Comparison of ENCODE assay signal across 32 cellular contexts in the genomic region with DNA sequence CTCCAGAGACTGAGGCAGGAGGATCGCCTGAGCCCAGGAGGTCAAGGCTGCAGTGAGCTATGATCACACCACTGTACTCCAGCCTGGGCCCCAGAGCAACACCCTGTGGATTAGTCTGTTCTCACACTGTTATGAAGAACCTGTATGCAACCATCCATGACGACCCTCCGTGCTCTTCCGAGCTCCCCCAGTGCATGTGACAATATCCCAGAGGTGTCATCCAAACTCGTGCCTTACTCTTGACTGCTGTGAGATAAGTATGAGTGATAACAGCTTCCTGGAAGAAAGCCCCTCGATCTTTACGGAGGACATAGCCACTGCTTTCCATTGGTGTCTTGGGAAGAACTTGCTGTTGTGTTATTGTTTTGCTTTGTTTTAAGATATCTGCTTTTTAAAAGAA.
"Had no signal": no experiment of that assay in that cellular context is flagged by ENCODE, and none has a peak within 500 bp of the region (broad histone marks: within the 10 kb centered on the region; RNA-seq: fewer than 3 reads in every experiment).

No MANE protein-coding gene starts in this region.

- H3K36me3 ChIP-seq: brain microvascular endothelial cell, esophagus muscularis mucosa, gastrocnemius medialis had no signal

- H3K4me3 Mint-ChIP-seq: activated CD4-positive, alpha-beta memory T cell treated with anti-CD3 and anti-CD28 coated beads, Interleukin-2, amount 10 ng/mL, durations not matched to agents 7 days and 5 days; activated CD4-positive, alpha-beta T cell treated with anti-CD3 and anti-CD28 coated beads, Interleukin-2, amount 10 ng/mL, durations not matched to agents 7 days and 5 days; activated naive CD4-positive, alpha-beta T cell treated with anti-CD3 and anti-CD28 coated beads, Interleukin-2, amount 10 ng/mL, durations not matched to agents 7 days and 5 days; activated naive CD8-positive, alpha-beta T cell treated with anti-CD3 and anti-CD28 coated beads, Interleukin-2, amount 10 ng/mL, durations not matched to agents 7 days and 5 days; activated T-cell treated with anti-CD3 and anti-CD28 coated beads, Interleukin-2, amount 50 U/mL, for 24 hours; activated T-cell treated with anti-CD3 and anti-CD28 coated beads, Interleukin-2, amount 50 U/mL, for 72 hours; effector memory CD8-positive, alpha-beta T cell; T-helper 17 cell; T-helper 2 cell treated with Interferon-gamma antibody and Interleukin-4, amounts not matched to agents 5 μg/mL and 100 μg/mL, for 36 hours had no signal

- H3K27ac Mint-ChIP-seq: activated CD4-positive, alpha-beta memory T cell treated with anti-CD3 and anti-CD28 coated beads, Interleukin-2, amount 10 ng/mL, durations not matched to agents 7 days and 5 days; activated CD4-positive, alpha-beta T cell treated with anti-CD3 and anti-CD28 coated beads, Interleukin-2, amount 10 ng/mL, durations not matched to agents 7 days and 5 days; activated naive CD4-positive, alpha-beta T cell treated with anti-CD3 and anti-CD28 coated beads, Interleukin-2, amount 10 ng/mL, durations not matched to agents 7 days and 5 days; activated naive CD4-positive, alpha-beta T cell treated with anti-CD3 and anti-CD28 coated beads, Interleukin-2, amount 50 U/mL, for 72 hours; activated naive CD8-positive, alpha-beta T cell treated with anti-CD3 and anti-CD28 coated beads, Interleukin-2, amount 10 ng/mL, durations not matched to agents 7 days and 5 days; activated T-cell treated with anti-CD3 and anti-CD28 coated beads, Interleukin-2, amount 50 U/mL, for 24 hours; activated T-cell treated with anti-CD3 and anti-CD28 coated beads, Interleukin-2, amount 50 U/mL, for 72 hours; effector memory CD8-positive, alpha-beta T cell; T-helper 17 cell; T-helper 2 cell treated with Interferon-gamma antibody and Interleukin-4, amounts not matched to agents 5 μg/mL and 100 μg/mL, for 36 hours had no signal

- H3K27me3 ChIP-seq: brain microvascular endothelial cell, esophagus muscularis mucosa, foreskin keratinocyte, gastrocnemius medialis had no signal

- H3K4me1 Mint-ChIP-seq: activated CD4-positive, alpha-beta memory T cell treated with anti-CD3 and anti-CD28 coated beads, Interleukin-2, amount 10 ng/mL, durations not matched to agents 7 days and 5 days; activated CD4-positive, alpha-beta T cell treated with anti-CD3 and anti-CD28 coated beads, Interleukin-2, amount 10 ng/mL, durations not matched to agents 7 days and 5 days; activated naive CD4-positive, alpha-beta T cell treated with anti-CD3 and anti-CD28 coated beads, Interleukin-2, amount 10 ng/mL, durations not matched to agents 7 days and 5 days; activated naive CD8-positive, alpha-beta T cell treated with anti-CD3 and anti-CD28 coated beads, Interleukin-2, amount 10 ng/mL, durations not matched to agents 7 days and 5 days; T-helper 17 cell had no signal

- ATAC-seq: activated naive CD4-positive, alpha-beta T cell treated with anti-CD3 and anti-CD28 coated beads, Interleukin-2, amount 50 U/mL, for 72 hours; activated T-cell treated with anti-CD3 and anti-CD28 coated beads, Interleukin-2, amount 50 U/mL, for 72 hours; effector memory CD8-positive, alpha-beta T cell; foreskin keratinocyte; gastrocnemius medialis; T-helper 17 cell had no signal

- H3K9me3 Mint-ChIP-seq: activated T-cell treated with anti-CD3 and anti-CD28 coated beads, Interleukin-2, amount 50 U/mL, for 72 hours had no signal

- H3K4me3 ChIP-seq: esophagus muscularis mucosa, gastrocnemius medialis had no signal

- H3K27ac ChIP-seq: brain microvascular endothelial cell, esophagus muscularis mucosa, foreskin keratinocyte, gastrocnemius medialis had no signal

- H3K36me3 Mint-ChIP-seq: activated naive CD4-positive, alpha-beta T cell treated with anti-CD3 and anti-CD28 coated beads, Interleukin-2, amount 10 ng/mL, durations not matched to agents 7 days and 5 days; activated naive CD4-positive, alpha-beta T cell treated with anti-CD3 and anti-CD28 coated beads, Interleukin-2, amount 50 U/mL, for 72 hours; activated naive CD8-positive, alpha-beta T cell treated with anti-CD3 and anti-CD28 coated beads, Interleukin-2, amount 10 ng/mL, durations not matched to agents 7 days and 5 days had no signal

- H3K4me1 ChIP-seq: esophagus muscularis mucosa, foreskin keratinocyte, gastrocnemius medialis had no signal

- DNase-seq: activated CD4-positive, alpha-beta memory T cell treated with anti-CD3 and anti-CD28 coated beads, Interleukin-2, amount 10 ng/mL, durations not matched to agents 7 days and 5 days; activated CD4-positive, alpha-beta T cell treated with anti-CD3 and anti-CD28 coated beads for 4 hours; activated CD4-positive, alpha-beta T cell treated with anti-CD3 and anti-CD28 coated beads, Interleukin-2, amount 10 ng/mL, durations not matched to agents 7 days and 5 days; activated CD4-positive, alpha-beta T cell treated with anti-CD3 and anti-CD28 coated beads, Interleukin-2, amount 50 U/mL, for 4 hours; activated CD4-positive, CD25-positive, alpha-beta regulatory T cell; activated CD4-positive, CD25-positive, alpha-beta regulatory T cell treated with anti-CD3 and anti-CD28 coated beads, Interleukin-2, amount 50 U/mL, for 72 hours; activated CD8-positive, alpha-beta memory T cell treated with anti-CD3 and anti-CD28 coated beads, Interleukin-2, amount 50 U/mL, for 48 hours; activated gamma-delta T cell; activated naive CD4-positive, alpha-beta T cell; activated naive CD4-positive, alpha-beta T cell treated with anti-CD3 and anti-CD28 coated beads, Interleukin-2, amount 10 ng/mL, durations not matched to agents 7 days and 5 days; activated naive CD8-positive, alpha-beta T cell treated with anti-CD3 and anti-CD28 coated beads, Interleukin-2, amount 10 ng/mL, durations not matched to agents 7 days and 5 days; activated T-cell treated with anti-CD3 and anti-CD28 coated beads for 4 hours; activated T-cell treated with anti-CD3 and anti-CD28 coated beads, Interleukin-2, amount 50 U/mL, for 24 hours; activated T-cell treated with anti-CD3 and anti-CD28 coated beads, Interleukin-2, amount 50 U/mL, for 72 hours; amniotic stem cell; anterior cingulate cortex; brain microvascular endothelial cell; caudate nucleus; cortex of kidney; dermis blood vessel endothelial cell; effector CD4-positive, alpha-beta T cell; effector memory CD8-positive, alpha-beta T cell; erythroblast; foreskin keratinocyte; gastrocnemius medialis; glutamatergic neuron; T-helper 1 cell; T-helper 17 cell; T1000 had no signal

- H3K9me3 ChIP-seq: gastrocnemius medialis had no signal

- H3K27me3 Mint-ChIP-seq: activated CD4-positive, alpha-beta memory T cell treated with anti-CD3 and anti-CD28 coated beads, Interleukin-2, amount 10 ng/mL, durations not matched to agents 7 days and 5 days; activated CD4-positive, alpha-beta T cell treated with anti-CD3 and anti-CD28 coated beads, Interleukin-2, amount 10 ng/mL, durations not matched to agents 7 days and 5 days; activated naive CD4-positive, alpha-beta T cell treated with anti-CD3 and anti-CD28 coated beads, Interleukin-2, amount 10 ng/mL, durations not matched to agents 7 days and 5 days; activated naive CD8-positive, alpha-beta T cell treated with anti-CD3 and anti-CD28 coated beads, Interleukin-2, amount 10 ng/mL, durations not matched to agents 7 days and 5 days; T-helper 17 cell had no signal
